9 cellular contexts compared by ENCODE assay signal in the genomic region with DNA sequence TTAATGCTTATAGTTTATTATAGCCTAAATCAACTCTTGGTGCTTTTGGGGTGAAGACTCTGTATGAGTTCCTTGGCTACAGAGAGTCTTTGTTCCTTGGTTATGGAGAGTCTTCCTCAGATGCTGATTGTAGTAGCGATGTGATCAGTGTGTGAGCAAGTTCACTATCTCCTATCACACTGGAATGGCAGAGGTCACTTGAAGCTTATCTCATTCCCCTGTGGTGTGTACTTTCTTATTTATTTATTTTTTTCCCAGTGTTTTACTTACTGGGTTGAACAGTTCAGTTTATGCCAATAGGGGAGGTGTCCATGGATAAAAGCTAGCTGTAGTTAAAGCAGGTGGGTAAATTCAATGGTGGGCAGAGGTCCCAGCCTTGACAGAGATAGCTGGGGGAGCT. TPM values are rescaled to one million over a fixed set of nuclear protein-coding genes. Genes with fewer than 3 reads are reported as not detected.
"Had no signal": no experiment of that assay in that cellular context is flagged by ENCODE, and none has a peak within 500 bp of the region (broad histone marks: within the 10 kb centered on the region; RNA-seq: fewer than 3 reads in every experiment).

No MANE protein-coding gene starts in this region.

- DNase-seq: GDM1, GF-D8 had no signal

- ATAC-seq: GM12878 had no signal

- H3K4me3 ChIP-seq: GM12878 had no signal

- FAIRE-seq: G401.6, GM12878, GM12891, GM12892, GM18507, GM19239 had no signal

RNA-seq across cellular contexts. Expression of gene MAB21L3, which starts 20.1 kb away (rescaled TPM):
- total RNA-seq: G401 had no signal
